10 cellular contexts compared by ENCODE assay signal in the genomic region with DNA sequence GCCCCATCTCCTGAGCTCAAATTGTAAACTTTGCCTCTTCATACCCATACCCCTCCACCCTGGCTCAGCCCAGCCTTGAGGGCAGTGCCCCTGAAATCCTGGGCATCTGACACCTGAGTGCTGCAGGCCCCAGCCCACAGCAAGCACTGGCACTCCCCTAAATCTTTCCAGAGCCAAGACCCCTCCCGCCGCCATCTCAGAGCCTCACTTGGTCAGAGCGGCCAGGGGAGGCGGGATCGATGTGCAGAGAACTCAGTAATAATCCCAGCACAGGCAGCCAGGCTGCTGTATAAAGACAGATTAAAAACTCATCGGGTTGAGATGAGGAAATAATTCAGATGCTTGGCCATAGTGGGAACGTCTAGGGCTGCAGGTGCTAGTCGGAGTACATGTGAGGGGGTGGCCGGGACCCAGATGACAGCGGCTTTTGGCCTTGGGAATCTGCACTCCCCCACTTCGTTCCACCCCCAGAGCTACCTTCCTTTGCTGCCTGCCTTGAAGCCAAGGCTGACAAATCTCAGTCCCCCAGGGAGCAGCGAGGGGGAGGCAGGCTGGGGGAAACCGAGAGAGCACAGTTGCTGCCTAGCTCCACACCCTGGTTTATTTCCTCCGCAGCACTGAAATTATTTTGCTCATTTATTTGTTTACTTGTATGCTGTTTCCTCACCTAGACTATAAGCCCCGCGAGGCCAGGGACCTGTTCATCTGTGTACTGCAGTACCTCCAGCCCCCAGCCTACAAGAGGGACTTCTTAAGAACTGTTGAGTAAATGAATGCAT. TPM values are rescaled to one million over a fixed set of nuclear protein-coding genes. Genes with fewer than 3 reads are reported as not detected.
A peak's percentile ranks its signal among the peaks of the same experiment; 100 is the strongest.
DNase-seq lines count a peak whose midpoint lies in the region; ATAC-seq lines count a peak whose summit lies in the region.
"Had no signal": no experiment of that assay in that cellular context is flagged by ENCODE, and none has a peak within 500 bp of the region (broad histone marks: within the 10 kb centered on the region; RNA-seq: fewer than 3 reads in every experiment).

No MANE protein-coding gene starts in this region.

- no peak overlapping the region for H2AFZ ChIP-seq in trophoblast cell (ENCODE audit: insufficient read depth, low read length, poor library complexity)

- no peak overlapping the region for H2AK5ac ChIP-seq in trophoblast cell (ENCODE audit: low read length)

- no peak overlapping the region for H3K27ac ChIP-seq in trophoblast cell (ENCODE audit: low read depth, low read length)
- H3K27ac ChIP-seq: 22Rv1, cardiac muscle cell had no signal

- no peaks in the 10 kb centered on the region for H3K36me3 Mint-ChIP-seq in activated naive CD4-positive, alpha-beta T cell treated with anti-CD3 and anti-CD28 coated beads, Interleukin-2, amount 50 U/mL, for 24 hours

- H3K4ac ChIP-seq in trophoblast cell (ENCODE audit: low read depth, low read length), result no peak overlapping the region

- no peak overlapping the region for H3K18ac ChIP-seq in trophoblast cell (ENCODE audit: low read length)

- H3K79me1 ChIP-seq in trophoblast cell (ENCODE audit: low read length), result no peaks in the 10 kb centered on the region

- H3K4me1 Mint-ChIP-seq in activated naive CD4-positive, alpha-beta T cell treated with anti-CD3 and anti-CD28 coated beads, Interleukin-2, amount 50 U/mL, for 24 hours, result peaks cover 29% of the 10 kb centered on the region

- peak overlapping the region; percentile 11 for H3K4me2 ChIP-seq in trophoblast cell (ENCODE audit: low read length)

- no peak overlapping the region for H3K23ac ChIP-seq in trophoblast cell (ENCODE audit: low read length)

- WGBS in trophoblast cell (ENCODE audit: extremely low coverage, insufficient coverage, insufficient read length), result no CpG with 5 or more reads among the region's 16 CpGs

- H2BK12ac ChIP-seq in trophoblast cell (ENCODE audit: low read length), result no peak overlapping the region

- H3K27me3 Mint-ChIP-seq in activated naive CD4-positive, alpha-beta T cell treated with anti-CD3 and anti-CD28 coated beads, Interleukin-2, amount 50 U/mL, for 24 hours, result peaks cover 13% of the 10 kb centered on the region

- no peak overlapping the region for H2BK5ac ChIP-seq in trophoblast cell (ENCODE audit: low read depth, low read length, poor library complexity)

- H3K9me3 ChIP-seq in trophoblast cell (ENCODE audit: insufficient read depth, low read depth, low read length), result no peaks in the 10 kb centered on the region

- no peak overlapping the region for H3K4me3 ChIP-seq in trophoblast cell (ENCODE audit: low read depth, low read length)

- no peak overlapping the region for H3K4me3 Mint-ChIP-seq in activated naive CD4-positive, alpha-beta T cell treated with anti-CD3 and anti-CD28 coated beads, Interleukin-2, amount 50 U/mL, for 24 hours

- H3K27ac Mint-ChIP-seq in activated naive CD4-positive, alpha-beta T cell treated with anti-CD3 and anti-CD28 coated beads, Interleukin-2, amount 50 U/mL, for 24 hours, result peak overlapping the region; percentile 60

- no peak overlapping the region for H4K12ac ChIP-seq in trophoblast cell (ENCODE audit: low read depth, low read length)

- ATAC-seq in HG02759 (IDR thresholded peaks at IDR 0.05; ENCODE audit: unreplicated experiment), result peak; percentile 60

- H3K27me3 ChIP-seq in trophoblast cell (ENCODE audit: insufficient read depth, low read length), result peaks cover 25% of the 10 kb centered on the region

- DNase-seq in NCI-H2227 (lab: John Stamatoyannopoulos, UW; ENCODE audit: unreplicated experiment) (peak; percentile 5), NCI-H2227 treated with DMSO at 0.1 percent for 48 hours (lab: John Stamatoyannopoulos, UW) (no peak), trophoblast cell (no peak), NCI-H187 treated with DMSO at 0.1 percent for 48 hours (lab: John Stamatoyannopoulos, UW) (no peak), NCI-H1092 (lab: John Stamatoyannopoulos, UW) (no peak), DMS 273 (lab: John Stamatoyannopoulos, UW; ENCODE audit: unreplicated experiment) (no peak)

- H3K14ac ChIP-seq in trophoblast cell (ENCODE audit: low read length), result no peak overlapping the region

- H3K4me1 ChIP-seq in trophoblast cell (ENCODE audit: control insufficient read depth in 1 of 2, insufficient read depth in 2 of 2, low read length in 2 of 2), result peaks cover 4 to 6% of the 10 kb centered on the region in 2 experiments

- no peaks in the 10 kb centered on the region for H3K9me3 Mint-ChIP-seq in activated naive CD4-positive, alpha-beta T cell treated with anti-CD3 and anti-CD28 coated beads, Interleukin-2, amount 50 U/mL, for 24 hours

- H2BK120ac ChIP-seq in trophoblast cell (ENCODE audit: insufficient read depth, low read length, poor library complexity), result no peak overlapping the region

- H4K91ac ChIP-seq in trophoblast cell (ENCODE audit: low read depth, low read length), result no peak overlapping the region

- no peaks in the 10 kb centered on the region for H3K36me3 ChIP-seq in trophoblast cell (ENCODE audit: control insufficient read depth in 1 of 2, insufficient read depth in 2 of 2, low read length in 2 of 2)
- H3K36me3 ChIP-seq: cardiac muscle cell had no signal

- H3K79me2 ChIP-seq in trophoblast cell (ENCODE audit: control insufficient read depth, insufficient read depth, low read length, poor library complexity), result no peaks in the 10 kb centered on the region

- no peak overlapping the region for H4K8ac ChIP-seq in trophoblast cell (ENCODE audit: low read depth, low read length)

- H3K9ac ChIP-seq in trophoblast cell (ENCODE audit: low read length), result no peak overlapping the region

RNA-seq across cellular contexts. Expression of gene ARAP3, which starts 19.5 kb away (rescaled TPM):
- polyA plus RNA-seq in trophoblast cell (2013), result 9.8 and 10.5 TPM in 2 replicates

RNA-seq across cellular contexts. Expression of gene FCHSD1, which starts 50.3 kb away (rescaled TPM):
- 18.2 and 18.6 TPM in 2 replicates for polyA plus RNA-seq in trophoblast cell (2013)
